Comparison of ENCODE assay signal across 1 cellular context in genomic region chr5:52920929-52921328, GRCh38.
TF ChIP-seq lines count a peak whose summit lies in the region.

No MANE protein-coding gene starts in this region.

TF ChIP-seq in HCT116, 20 proteins besides CTCF, POLR2A, EP300 and RAD21 (continued from another document):
- no peak for TF ChIP-seq ZFX (IDR thresholded peaks at IDR 0.05)
- TF ChIP-seq ATF3 (IDR thresholded peaks at IDR 0.05): no peak
- no peak for TF ChIP-seq EGR1 (IDR thresholded peaks at IDR 0.05; ENCODE audit: low read depth)
- TF ChIP-seq POLR2AphosphoS5 (IDR thresholded peaks at IDR 0.05; ENCODE audit: low read depth, low read length): no peak
- TF ChIP-seq TCF7L2 (IDR thresholded peaks at IDR 0.05; ENCODE audit: borderline replicate concordance, extremely low read depth, insufficient read depth, insufficient read length): no peak
- no peak for TF ChIP-seq ELF1 (IDR thresholded peaks at IDR 0.05; ENCODE audit: borderline replicate concordance, low read depth)
